Comparison of ENCODE assay signal across 14 cellular contexts in genomic region chr5:135242021-135242480, GRCh38.
DNase-seq lines count a peak whose midpoint lies in the region; ATAC-seq, FAIRE-seq and TF ChIP-seq lines count a peak whose summit lies in the region.
"Had no signal": no experiment of that assay in that cellular context is flagged by ENCODE, and none has a peak within 500 bp of the region (broad histone marks: within the 10 kb centered on the region; RNA-seq: fewer than 3 reads in every experiment).

No MANE protein-coding gene starts in this region.

- CTCF ChIA-PET in SK-N-SH (lab: Yijun Ruan, JAX): interaction anchor here (1.2 to 1.8 kb wide), 2 partner anchors 20 to 90 kb away, joined by 4 read pairs; no protein-coding TSS in a partner anchor

- H3K9me2 ChIP-seq in SK-N-SH: no peaks in the 10 kb centered on the region

- no peaks in the 10 kb centered on the region for H3K27me3 ChIP-seq in SK-N-SH (ENCODE audit: insufficient read depth)
- no peaks in the 10 kb centered on the region for H3K27me3 ChIP-seq in bronchial epithelial cell (ENCODE audit: control insufficient read depth, insufficient read depth, low read length)
- no peaks in the 10 kb centered on the region for H3K27me3 ChIP-seq in layer of hippocampus (ENCODE audit: control insufficient read depth, insufficient read depth, low read length)
- H3K27me3 ChIP-seq in upper lobe of right lung: no peaks in the 10 kb centered on the region

- H3K4me3 ChIP-seq in SK-N-SH (ENCODE audit: low read depth in 2 of 2, low read length in 1 of 2): no peak overlapping the region
- H3K4me3 ChIP-seq in bronchial epithelial cell (ENCODE audit: low read depth, low read length): no peak overlapping the region
- H3K4me3 ChIP-seq in upper lobe of right lung: no peak overlapping the region
- H3K4me3 ChIP-seq: A549 had no signal

- H3K79me2 ChIP-seq in SK-N-SH (ENCODE audit: insufficient read depth): no peaks in the 10 kb centered on the region

- peak in 1 of 2 experiments; percentile 58; a peak in 2 of 4 replicates for TF ChIP-seq EP300 in SK-N-SH (IDR thresholded peaks at IDR 0.05; ENCODE audit: borderline replicate concordance in 1 of 2, low read depth in 1 of 2, low read length in 1 of 2)

- ATAC-seq in SK-N-SH treated with all-trans-retinoic acid at 6 μM for 48 hours (no peak), upper lobe of right lung (peak; percentile 66), GM21367 (IDR thresholded peaks at IDR 0.05; ENCODE audit: unreplicated experiment) (no peak), HG03432 (IDR thresholded peaks at IDR 0.05; ENCODE audit: unreplicated experiment) (no peak)
- ATAC-seq: A549 had no signal

- intact Hi-C loops in upper lobe of right lung (cut with DNase I): no loop called here

- H3K9ac ChIP-seq in SK-N-SH: no peak overlapping the region

- H3K4me1 ChIP-seq in SK-N-SH (ENCODE audit: control insufficient read depth in 1 of 2, insufficient read depth in 2 of 2, low read depth in 1 of 2, low read length in 1 of 2) (peaks cover 34 to 74% of the 10 kb centered on the region in 2 experiments), upper lobe of right lung (peaks cover 17% of the 10 kb centered on the region)

- no peak for FAIRE-seq in bronchial epithelial cell (lab: Jason Lieb, UNC)
- FAIRE-seq: A549, GM12891 had no signal

- DNase-seq in SK-N-SH (no peak), bronchial epithelial cell (ENCODE audit: low read depth) (peak; percentile 83), upper lobe of right lung (peak; percentile 63), NCI-H187 (lab: John Stamatoyannopoulos, UW) (no peak)
- DNase-seq: GOT3; NCI-H69; stimulated activated naive CD4-positive, alpha-beta T cell had no signal

- peaks cover 9% of the 10 kb centered on the region for H3F3A ChIP-seq in SK-N-SH (replicated peaks; ENCODE audit: insufficient read depth)

- no peak for TF ChIP-seq CTCF in SK-N-SH (IDR thresholded peaks at IDR 0.05)
- TF ChIP-seq CTCF in bronchial epithelial cell (IDR thresholded peaks at IDR 0.05; ENCODE audit: insufficient read depth, low read length, severe bottlenecking): no peak
- TF ChIP-seq CTCF in upper lobe of right lung (IDR thresholded peaks at IDR 0.05): no peak

- H3K27ac ChIP-seq in SK-N-SH (ENCODE audit: low read depth in 2 of 2, low read length in 1 of 2) (peak overlapping the region in 1 of 2 experiments; percentile 20; a peak in 1 of 4 replicates), layer of hippocampus (ENCODE audit: low read depth, low read length) (peak overlapping the region; percentile 48), upper lobe of right lung (peak overlapping the region; percentile 11)
- H3K27ac ChIP-seq: VCaP had no signal

- H2AFZ ChIP-seq in SK-N-SH (ENCODE audit: low read depth): no peak overlapping the region

- POLR2A ChIA-PET in SK-N-SH (lab: Yijun Ruan, JAX): interaction anchor here (2.4 kb wide), 1 partner anchor 8 kb away, joined by 7 read pairs; no protein-coding TSS in a partner anchor

- H3K36me3 ChIP-seq in SK-N-SH (replicated peaks in 1 of 2; ENCODE audit: control insufficient read depth in 1 of 2, insufficient read depth in 2 of 2, low read length in 1 of 2) (no peaks in the 10 kb centered on the region), bronchial epithelial cell (ENCODE audit: control insufficient read depth, insufficient read depth, low read length) (no peaks in the 10 kb centered on the region), upper lobe of right lung (no peaks in the 10 kb centered on the region)

- H3K4me2 ChIP-seq in SK-N-SH: peak overlapping the region; percentile 37; the same call in 1 of the 2 replicates
- H3K4me2 ChIP-seq: A549 had no signal

- TF ChIP-seq RAD21 in SK-N-SH (IDR thresholded peaks at IDR 0.05; ENCODE audit: low read length): no peak

- 65% methylated on average over 5 of the region's 6 CpGs for WGBS in SK-N-SH (ENCODE audit: low lambda C conversion rate)

- H3K9me3 ChIP-seq in SK-N-SH (no peaks in the 10 kb centered on the region), upper lobe of right lung (no peaks in the 10 kb centered on the region)
- H3K9me3 ChIP-seq: A549 had no signal

- no peaks in the 10 kb centered on the region for H4K20me1 ChIP-seq in SK-N-SH (ENCODE audit: insufficient read depth)

TF ChIP-seq in SK-N-SH, 30 proteins besides CTCF, POLR2A, EP300 and RAD21:
- TF ChIP-seq FOXJ3 (CRISPR knock-in tag; IDR thresholded peaks at IDR 0.05) (no peak), TCF12 (IDR thresholded peaks at IDR 0.05) (peak; percentile 28; the same call in 1 of the 2 replicates), MAX (IDR thresholded peaks at IDR 0.05; ENCODE audit: low read depth) (peak; percentile 55; the same call in 1 of the 2 replicates), NFIC (IDR thresholded peaks at IDR 0.05; ENCODE audit: borderline replicate concordance) (peak; percentile 85), PBX3 (IDR thresholded peaks at IDR 0.05) (peak; percentile 35; the same call in 1 of the 2 replicates), ELF1 (IDR thresholded peaks at IDR 0.05) (no peak), IRF3 (IDR thresholded peaks at IDR 0.05; ENCODE audit: low read depth, low read length) (no peak), SIN3A (IDR thresholded peaks at IDR 0.05; ENCODE audit: borderline replicate concordance, low read depth, low read length) (no peak), SMC3 (IDR thresholded peaks at IDR 0.05; ENCODE audit: low read depth, low read length) (no peak), FOSL2 (IDR thresholded peaks at IDR 0.05; ENCODE audit: borderline replicate concordance, low read depth) (peak; percentile 39; the same call in 1 of the 2 replicates)

TF ChIP-seq in SK-N-SH treated with all-trans-retinoic acid at 6 μM for 48 hours, 23 proteins besides CTCF, POLR2A, EP300 and RAD21:
- no peak for TF ChIP-seq ISL1 (CRISPR knock-in tag; IDR thresholded peaks at IDR 0.05)
- no peak for TF ChIP-seq PATZ1 (CRISPR knock-in tag; IDR thresholded peaks at IDR 0.05; ENCODE audit: borderline replicate concordance)
- no peak for TF ChIP-seq OSR1 (CRISPR knock-in tag; IDR thresholded peaks at IDR 0.05)
- TF ChIP-seq POU6F1 (CRISPR knock-in tag; IDR thresholded peaks at IDR 0.05; ENCODE audit: borderline replicate concordance, low read depth): no peak
- TF ChIP-seq RARB (CRISPR knock-in tag; IDR thresholded peaks at IDR 0.05): no peak
- TF ChIP-seq CSDC2 (CRISPR knock-in tag; IDR thresholded peaks at IDR 0.05): no peak
- TF ChIP-seq TOX (CRISPR knock-in tag; IDR thresholded peaks at IDR 0.05; ENCODE audit: borderline replicate concordance): no peak
- TF ChIP-seq BACH2 (CRISPR knock-in tag; IDR thresholded peaks at IDR 0.05; ENCODE audit: borderline replicate concordance): no peak
- no peak for TF ChIP-seq ZNF70 (CRISPR knock-in tag; IDR thresholded peaks at IDR 0.05)

Comparison
In these comparisons a context has a peak if more than half of its experiments do, and no peak if none do; other contexts are left out.
1. DNase-seq: peak in bronchial epithelial cell (single experiment) and upper lobe of right lung (single experiment); none in SK-N-SH (single experiment) and NCI-H187 (0 of 2).